Comparison of ENCODE assay signal across 25 cellular contexts in the genomic region with DNA sequence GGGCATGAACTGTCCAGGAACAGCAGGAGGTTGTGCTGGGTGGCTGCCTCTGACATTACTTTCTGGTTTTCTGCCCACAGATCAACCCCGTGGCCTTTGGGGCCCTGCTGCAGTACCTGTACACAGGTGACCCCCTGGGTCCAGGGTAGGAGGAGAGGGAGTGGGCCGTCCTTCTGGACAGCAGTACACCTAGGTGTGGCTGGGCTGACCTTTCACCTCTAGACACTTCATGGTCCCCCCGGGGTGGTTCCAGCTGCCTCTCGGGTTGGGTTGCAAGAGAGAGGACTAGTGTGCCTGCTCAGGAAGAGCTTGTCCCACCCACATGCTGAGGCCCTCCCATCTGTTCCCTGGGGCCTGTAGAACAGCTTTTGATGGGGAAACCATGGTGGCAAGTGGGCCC. TPM values are rescaled to one million over a fixed set of nuclear protein-coding genes. Genes with fewer than 3 reads are reported as not detected.
DNase-seq lines count a peak whose midpoint lies in the region; ATAC-seq, FAIRE-seq and TF ChIP-seq lines count a peak whose summit lies in the region.
"Had no signal": no experiment of that assay in that cellular context is flagged by ENCODE, and none has a peak within 500 bp of the region (broad histone marks: within the 10 kb centered on the region; RNA-seq: fewer than 3 reads in every experiment).

No MANE protein-coding gene starts in this region.

- CTCF ChIA-PET in HepG2 (lab: Yijun Ruan, JAX; ENCODE audit: low intra/inter-chr PET ratio, low total read pairs) (no interaction called here), WTC11 (lab: Charles Lee) (interaction anchor here (1.1 kb wide), 1 partner anchor 19 kb away, joined by 3 read pairs; no protein-coding TSS in a partner anchor)

- DNase-seq in right lobe of liver (peak in 2 of 3 donors; percentile 14 to 28), HepG2 (ENCODE audit: low spot score) (no peak), WTC11 (ENCODE audit: low spot score) (peak; percentile 4), ureter (ENCODE audit: low spot score) (peak; percentile 37)
- no peak for DNase-seq in effector memory CD4-positive, alpha-beta T cell
- no peak for DNase-seq in activated CD4-positive, alpha-beta T cell treated with anti-CD3 and anti-CD28 coated beads for 1 hour
- no peak for DNase-seq in stimulated activated CD8-positive, alpha-beta memory T cell treated with anti-CD3 and anti-CD28 coated beads, Interleukin-4, amount 100 ng/mL, for 48 hours
- DNase-seq: activated CD4-positive, alpha-beta memory T cell treated with anti-CD3 and anti-CD28 coated beads, Interleukin-2, amount 10 ng/mL, durations not matched to agents 7 days and 5 days; activated gamma-delta T cell treated with Interleukin-2 at 50 U/mL for 16 hours; activated T-cell treated with anti-CD3 and anti-CD28 coated beads for 4 hours; CD4-positive, CD25-positive, alpha-beta regulatory T cell; hypothalamus; NCI-H1105 treated with DMSO at 0.1 percent for 48 hours; NCI-H2081 treated with DMSO at 0.1 percent for 48 hours; NCI-H446; stimulated activated CD4-positive, alpha-beta T cell treated with anti-CD3 and anti-CD28 coated beads, Interleukin-1b, Interleukin-23, amount 100 ng/mL, for 48 hours had no signal

- no peaks in the 10 kb centered on the region for H3K9me3 ChIP-seq in right lobe of liver
- H3K9me3 ChIP-seq in HepG2 (ENCODE audit: low read length) = no peaks in the 10 kb centered on the region
- H3K9me3 ChIP-seq in neutrophil = no peaks in the 10 kb centered on the region
- no peaks in the 10 kb centered on the region for H3K9me3 ChIP-seq in effector memory CD4-positive, alpha-beta T cell (ENCODE audit: control insufficient read depth, low read length)
- H3K9me3 ChIP-seq: gastroesophageal sphincter, prostate gland, thoracic aorta had no signal

- no peak for TF ChIP-seq RAD21 in HepG2 (CRISPR knock-in tag; IDR thresholded peaks at IDR 0.05)

- no peaks in the 10 kb centered on the region for H3K79me2 ChIP-seq in HepG2 (ENCODE audit: insufficient read depth, low read length)

- H3K27ac Mint-ChIP-seq in WTC11 = no peak overlapping the region
- H3K27ac Mint-ChIP-seq: activated CD4-positive, alpha-beta memory T cell treated with anti-CD3 and anti-CD28 coated beads, Interleukin-2, amount 10 ng/mL, durations not matched to agents 7 days and 5 days; CD4-positive, CD25-positive, alpha-beta regulatory T cell; dendritic cell treated with granulocyte-macrophage colony-stimulating factor and Interleukin-4, amounts not matched to agents 40 ng/mL and 50 ng/mL, for 4 days had no signal

- TF ChIP-seq CTCF in right lobe of liver (IDR thresholded peaks at IDR 0.05) = no peak
- no peak for TF ChIP-seq CTCF in HepG2 (CRISPR knock-in tag; IDR thresholded peaks at IDR 0.05)
- TF ChIP-seq CTCF in WTC11 (IDR thresholded peaks at IDR 0.05) = no peak
- TF ChIP-seq CTCF in neutrophil (IDR thresholded peaks at IDR 0.05) = no peak

- H3K4me3 ChIP-seq in right lobe of liver = no peak overlapping the region
- no peak overlapping the region for H3K4me3 ChIP-seq in HepG2 (replicated peaks in 1 of 3; ENCODE audit: insufficient read depth in 1 of 3, low read depth in 2 of 3, low read length in 3 of 3)
- peak overlapping the region; percentile 79 to 93 for H3K4me3 ChIP-seq in neutrophil (ENCODE audit: low read depth in 1 of 2, low read length in 1 of 2)
- H3K4me3 ChIP-seq in effector memory CD4-positive, alpha-beta T cell (ENCODE audit: insufficient read depth, low read depth, low read length, poor library complexity, severe bottlenecking) = no peak overlapping the region
- H3K4me3 ChIP-seq: gastroesophageal sphincter, prostate gland, skin epidermis, thoracic aorta had no signal

- H3K27ac ChIP-seq in right lobe of liver = no peak overlapping the region
- no peak overlapping the region for H3K27ac ChIP-seq in HepG2 (ENCODE audit: extremely low read length, insufficient read depth, low read length)
- H3K27ac ChIP-seq in neutrophil = peak overlapping the region; percentile 99
- no peak overlapping the region for H3K27ac ChIP-seq in effector memory CD4-positive, alpha-beta T cell (ENCODE audit: insufficient read depth, low read length, poor library complexity, severe bottlenecking)
- H3K27ac ChIP-seq: gastroesophageal sphincter, prostate gland, thoracic aorta had no signal

- H3K36me3 ChIP-seq in right lobe of liver (no peaks in the 10 kb centered on the region), HepG2 (replicated peaks in 1 of 2; ENCODE audit: control insufficient read depth in 1 of 2, insufficient read depth in 2 of 2, low read length in 2 of 2) (no peaks in the 10 kb centered on the region), neutrophil (peaks cover 78% of the 10 kb centered on the region)
- peaks cover 14% of the 10 kb centered on the region for H3K36me3 ChIP-seq in effector memory CD4-positive, alpha-beta T cell (ENCODE audit: control insufficient read depth, insufficient read depth, low read length)

- TF ChIP-seq EP300 in HepG2 (IDR thresholded peaks at IDR 0.05; ENCODE audit: low read depth in 2 of 2, low read length in 2 of 2) = no peak
- no peak for TF ChIP-seq EP300 in HepG2 (CRISPR knock-in tag; IDR thresholded peaks at IDR 0.05; ENCODE audit: borderline replicate concordance)

- intact Hi-C loops in right lobe of liver (cut with DNase I) = loop anchor here in 1 of 2 donors (10.0 kb wide), 1 partner anchor 288 kb away; no protein-coding TSS in a partner anchor
- intact Hi-C loops in HepG2 (cut with micrococcal nuclease; ENCODE audit: unreplicated experiment) = no loop called here

- TF ChIP-seq POLR2A in right lobe of liver (IDR thresholded peaks at IDR 0.05) = no peak
- TF ChIP-seq POLR2A in HepG2 (IDR thresholded peaks at IDR 0.05; ENCODE audit: insufficient read depth in 1 of 2, low read depth in 2 of 2, low read length in 2 of 2) = no peak

- peaks cover under 1% of the 10 kb centered on the region for H3K27me3 Mint-ChIP-seq in WTC11 (ENCODE audit: low read depth)
- H3K27me3 Mint-ChIP-seq: activated CD4-positive, alpha-beta memory T cell treated with anti-CD3 and anti-CD28 coated beads, Interleukin-2, amount 10 ng/mL, durations not matched to agents 7 days and 5 days; CD4-positive, CD25-positive, alpha-beta regulatory T cell; dendritic cell treated with granulocyte-macrophage colony-stimulating factor and Interleukin-4, amounts not matched to agents 40 ng/mL and 50 ng/mL, for 4 days had no signal

- H3K4me1 Mint-ChIP-seq in WTC11 = peaks cover 14% of the 10 kb centered on the region

- no peaks in the 10 kb centered on the region for H3K27me3 ChIP-seq in right lobe of liver
- H3K27me3 ChIP-seq in HepG2 (ENCODE audit: control insufficient read depth in 1 of 2, insufficient read depth in 2 of 2, low read length in 2 of 2) = peaks cover 0 to 4% of the 10 kb centered on the region in 2 experiments; a peak in 1 of 5 replicates
- no peaks in the 10 kb centered on the region for H3K27me3 ChIP-seq in neutrophil
- H3K27me3 ChIP-seq in effector memory CD4-positive, alpha-beta T cell (replicated peaks; ENCODE audit: control insufficient read depth, insufficient read depth, low read length, poor library complexity, severe bottlenecking) = no peaks in the 10 kb centered on the region
- H3K27me3 ChIP-seq: gastroesophageal sphincter had no signal

- no peaks in the 10 kb centered on the region for H4K20me1 ChIP-seq in HepG2 (ENCODE audit: insufficient read depth, low read length)

- no peak overlapping the region for H2AFZ ChIP-seq in HepG2 (ENCODE audit: low read length)

- WGBS in right lobe of liver (ENCODE audit: insufficient coverage, low coverage, low lambda C conversion rate, missing lambda C conversion rate) = no CpG with 5 or more reads among the region's 4 CpGs
- WGBS in HepG2 (ENCODE audit: low lambda C conversion rate) = 0% methylated on average over 1 of the region's 4 CpGs

- no peak overlapping the region for H3K4me3 Mint-ChIP-seq in WTC11
- H3K4me3 Mint-ChIP-seq: activated CD4-positive, alpha-beta memory T cell treated with anti-CD3 and anti-CD28 coated beads, Interleukin-2, amount 10 ng/mL, durations not matched to agents 7 days and 5 days; dendritic cell treated with granulocyte-macrophage colony-stimulating factor and Interleukin-4, amounts not matched to agents 40 ng/mL and 50 ng/mL, for 4 days had no signal

- H3K36me3 Mint-ChIP-seq in WTC11 = no peaks in the 10 kb centered on the region

- H3K4me1 ChIP-seq in right lobe of liver = peaks cover 0 to 10% (median 3%) of the 10 kb centered on the region in 4 donors
- H3K4me1 ChIP-seq in HepG2 (ENCODE audit: insufficient read depth, low read length) = peaks cover 19% of the 10 kb centered on the region
- H3K4me1 ChIP-seq in neutrophil (ENCODE audit: control insufficient read depth in 1 of 2, insufficient read depth in 1 of 2, low read depth in 1 of 2, low read length in 1 of 2) = peaks cover 82 to 89% of the 10 kb centered on the region in 2 experiments
- H3K4me1 ChIP-seq in effector memory CD4-positive, alpha-beta T cell (ENCODE audit: control insufficient read depth, insufficient read depth, low read length, poor library complexity, severe bottlenecking) = peaks cover 16% of the 10 kb centered on the region
- H3K4me1 ChIP-seq: prostate gland had no signal

- H3K9ac ChIP-seq in HepG2 (ENCODE audit: insufficient read depth, low read depth, low read length) = no peak overlapping the region

- BruUV-seq in HepG2 (replicated peaks; lab: Mats Ljungman, UMichigan) = no TSS peak

- FAIRE-seq in HepG2 (lab: Jason Lieb, UNC) = no peak
- FAIRE-seq: bronchial epithelial cell, GM19239 had no signal

- in situ Hi-C loops in HepG2 (cut with HindIII; ENCODE audit: extremely low pct_ligation_motif_present, low pct_unique_long_range_greater_than_20kb) = no loop called here

- ATAC-seq in right lobe of liver (no peak), HepG2 (no peak), WTC11 (no peak)
- ATAC-seq: gastroesophageal sphincter, HCT116 had no signal

- POLR2A ChIA-PET in HepG2 (lab: Yijun Ruan, JAX) = no interaction called here
- POLR2A ChIA-PET in WTC11 (lab: Charles Lee) = no interaction called here

- no peak overlapping the region for H3K4me2 ChIP-seq in HepG2 (ENCODE audit: low read depth, low read length)

- no peaks in the 10 kb centered on the region for H3K9me3 Mint-ChIP-seq in WTC11
- H3K9me3 Mint-ChIP-seq: activated CD4-positive, alpha-beta memory T cell treated with anti-CD3 and anti-CD28 coated beads, Interleukin-2, amount 10 ng/mL, durations not matched to agents 7 days and 5 days; dendritic cell treated with granulocyte-macrophage colony-stimulating factor and Interleukin-4, amounts not matched to agents 40 ng/mL and 50 ng/mL, for 4 days had no signal

RNA-seq across cellular contexts. Expression of a gene that starts 3.7 kb away (rescaled TPM):
- 10 to 100 TPM in 5 of 6 experiments, 1 to 10 TPM in 1; 9.4 to 20.3 (median 12.2) TPM for total RNA-seq in right lobe of liver
- 0.24 and 0.42 TPM in 2 replicates for total RNA-seq in HepG2 (2016; rRNA removed; fragmentation: Illumina TruSeq; extraction: Trizol)
- 0.09 and 0.30 TPM in 2 replicates for total RNA-seq in HepG2 (2016; cell fraction: cytosol; rRNA removed; fragmentation: Illumina TruSeq; extraction: Trizol; ENCODE audit: low read depth)
- 0.13 and 0.30 TPM in 2 replicates for total RNA-seq in HepG2 (2016; cell fraction: insoluble cytoplasmic fraction; rRNA removed; fragmentation: Illumina TruSeq; extraction: Trizol)
- 0.56 and 0.72 TPM in 2 replicates for total RNA-seq in HepG2 (2016; cell fraction: membrane; rRNA removed; fragmentation: Illumina TruSeq; extraction: Trizol)
- total RNA-seq in HepG2 (2016; cell fraction: nucleus; rRNA removed; fragmentation: Illumina TruSeq; extraction: Trizol) = 1.0 and 2.3 TPM in 2 replicates
- polyA plus RNA-seq in HepG2 (2011; rRNA removed) = 14.5 and 17.9 TPM in 2 replicates
- 12.3 and 15.2 TPM in 2 replicates for polyA plus RNA-seq in HepG2 (2011; cell fraction: cytosol; rRNA removed)
- 97.1 and 99.3 TPM in 2 replicates for polyA plus RNA-seq in HepG2 (2011; cell fraction: nucleus; rRNA removed)
- 7.0 and 10.3 TPM in 2 replicates for polyA plus RNA-seq in HepG2 (2012)
- polyA plus RNA-seq in HepG2 (2016; cell fraction: cytosol; fragmentation: Illumina TruSeq; extraction: Trizol; ENCODE audit: low read depth) = 0.44 and 0.71 TPM in 2 replicates
- polyA plus RNA-seq in HepG2 (2016; cell fraction: insoluble cytoplasmic fraction; fragmentation: Illumina TruSeq; extraction: Trizol; ENCODE audit: low read depth) = 0.98 and 1.0 TPM in 2 replicates
- 0.39 and 0.88 TPM in 2 replicates for polyA plus RNA-seq in HepG2 (2016; cell fraction: membrane; fragmentation: Illumina TruSeq; extraction: Trizol; ENCODE audit: low read depth)
- 2.9 and 3.4 TPM in 2 replicates for polyA plus RNA-seq in HepG2 (2016; cell fraction: nucleus; fragmentation: Illumina TruSeq; extraction: Trizol; ENCODE audit: insufficient read depth, low read depth)
- polyA minus RNA-seq in HepG2 (2011; rRNA and poly(A)+ RNA removed; ENCODE audit: low replicate concordance) = 33.1 and 57.2 TPM in 2 replicates
- polyA minus RNA-seq in HepG2 (2011; cell fraction: cytosol; rRNA and poly(A)+ RNA removed) = 6.9 and 10.2 TPM in 2 replicates
- polyA minus RNA-seq in HepG2 (2011; cell fraction: nucleus; rRNA and poly(A)+ RNA removed) = 15.7 and 18.6 TPM in 2 replicates
- 9.3 to 12.5 TPM (median 9.9 TPM) in 3 replicates for total RNA-seq in WTC11 (2021)
- 20.7 TPM for total RNA-seq in ureter

RNA-seq across cellular contexts. Expression of a gene that starts 47.5 kb away (rescaled TPM):
- total RNA-seq in right lobe of liver (1 to 10 TPM in 1 of 6 experiments, under 1 TPM in 5; 0.19 to 1.6 (median 0.63) TPM), HepG2 (2016; rRNA removed; fragmentation: Illumina TruSeq; extraction: Trizol) (13.5 and 25.1 TPM in 2 replicates), WTC11 (2021) (33.6 to 38.8 TPM (median 37.8 TPM) in 3 replicates), ureter (15.9 TPM)
- total RNA-seq in HepG2 (2016; cell fraction: cytosol; rRNA removed; fragmentation: Illumina TruSeq; extraction: Trizol; ENCODE audit: low read depth) = 11.1 and 12.1 TPM in 2 replicates
- total RNA-seq in HepG2 (2016; cell fraction: insoluble cytoplasmic fraction; rRNA removed; fragmentation: Illumina TruSeq; extraction: Trizol) = 12.9 and 25.2 TPM in 2 replicates
- total RNA-seq in HepG2 (2016; cell fraction: membrane; rRNA removed; fragmentation: Illumina TruSeq; extraction: Trizol) = 17.4 and 19.2 TPM in 2 replicates
- total RNA-seq in HepG2 (2016; cell fraction: nucleus; rRNA removed; fragmentation: Illumina TruSeq; extraction: Trizol) = 22.7 and 24.9 TPM in 2 replicates
- polyA plus RNA-seq in HepG2 (2011; rRNA removed) = 20.4 and 31.7 TPM in 2 replicates
- polyA plus RNA-seq in HepG2 (2011; cell fraction: cytosol; rRNA removed) = 24.7 and 33.2 TPM in 2 replicates
- polyA plus RNA-seq in HepG2 (2011; cell fraction: nucleus; rRNA removed) = 25.3 and 29.3 TPM in 2 replicates
- 12.3 and 15.4 TPM in 2 replicates for polyA plus RNA-seq in HepG2 (2012)
- 13.5 and 14.7 TPM in 2 replicates for polyA plus RNA-seq in HepG2 (2016; cell fraction: cytosol; fragmentation: Illumina TruSeq; extraction: Trizol; ENCODE audit: low read depth)
- 12.3 and 15.0 TPM in 2 replicates for polyA plus RNA-seq in HepG2 (2016; cell fraction: insoluble cytoplasmic fraction; fragmentation: Illumina TruSeq; extraction: Trizol; ENCODE audit: low read depth)
- 18.5 and 19.8 TPM in 2 replicates for polyA plus RNA-seq in HepG2 (2016; cell fraction: membrane; fragmentation: Illumina TruSeq; extraction: Trizol; ENCODE audit: low read depth)
- 39.4 and 41.1 TPM in 2 replicates for polyA plus RNA-seq in HepG2 (2016; cell fraction: nucleus; fragmentation: Illumina TruSeq; extraction: Trizol; ENCODE audit: insufficient read depth, low read depth)
- 19.7 and 24.8 TPM in 2 replicates for polyA minus RNA-seq in HepG2 (2011; rRNA and poly(A)+ RNA removed; ENCODE audit: low replicate concordance)
- 10.5 and 11.6 TPM in 2 replicates for polyA minus RNA-seq in HepG2 (2011; cell fraction: cytosol; rRNA and poly(A)+ RNA removed)
- polyA minus RNA-seq in HepG2 (2011; cell fraction: nucleus; rRNA and poly(A)+ RNA removed) = 5.3 and 7.3 TPM in 2 replicates

Comparison
In these comparisons a context has a peak if more than half of its experiments do, and no peak if none do; other contexts are left out.
1. DNase-seq: peak in right lobe of liver (2 of 3), WTC11 (single experiment) and ureter (single experiment); none in HepG2 (single experiment), effector memory CD4-positive, alpha-beta T cell (0 of 3), activated CD4-positive, alpha-beta T cell treated with anti-CD3 and anti-CD28 coated beads for 1 hour (single experiment) and stimulated activated CD8-positive, alpha-beta memory T cell treated with anti-CD3 and anti-CD28 coated beads, Interleukin-4, amount 100 ng/mL, for 48 hours (single experiment).
2. H3K4me3 ChIP-seq: peak in neutrophil (2 of 2); none in right lobe of liver (0 of 3), HepG2 (0 of 3) and effector memory CD4-positive, alpha-beta T cell (single experiment).